Comparison of ENCODE assay signal across 11 cellular contexts in the genomic region with DNA sequence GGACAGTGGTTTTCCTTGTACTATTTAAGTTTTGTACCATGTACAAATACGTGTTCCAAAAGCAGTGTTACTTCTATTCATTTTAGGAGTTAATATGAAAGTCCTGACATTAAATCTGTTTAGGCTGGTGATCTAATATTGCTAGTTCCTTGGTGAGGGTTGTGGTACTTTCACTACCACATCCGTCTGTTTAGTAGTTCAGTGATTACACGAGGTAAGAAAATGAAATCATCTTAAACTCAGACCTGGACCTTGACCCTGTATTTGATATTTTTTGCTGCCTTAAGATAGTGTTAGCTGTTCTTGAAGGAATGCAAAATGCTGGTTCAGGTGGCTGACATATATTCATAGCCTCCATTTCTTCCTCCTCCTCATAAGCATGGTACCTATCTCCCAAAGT. TPM values are rescaled to one million over a fixed set of nuclear protein-coding genes. Genes with fewer than 3 reads are reported as not detected.
DNase-seq lines count a peak whose midpoint lies in the region; ATAC-seq and TF ChIP-seq lines count a peak whose summit lies in the region.
"Had no signal": no experiment of that assay in that cellular context is flagged by ENCODE, and none has a peak within 500 bp of the region (broad histone marks: within the 10 kb centered on the region; RNA-seq: fewer than 3 reads in every experiment).

No MANE protein-coding gene starts in this region.

- ATAC-seq in GM19397 (IDR thresholded peaks at IDR 0.05; ENCODE audit: unreplicated experiment) (peak; percentile 99), HG02938 (IDR thresholded peaks at IDR 0.05; ENCODE audit: unreplicated experiment) (peak; percentile 100)
- ATAC-seq in activated T-helper 17 cell treated with anti-CD3 and anti-CD28 coated beads, Interleukin-2, amount 50 U/mL, for 72 hours (replicated peaks): peak; percentile 95
- ATAC-seq: WTC11 had no signal

- DNase-seq in GM13977 (ENCODE audit: low spot score): peak; percentile 54
- DNase-seq in Kasumi-1 (lab: John Stamatoyannopoulos, UW): no peak
- DNase-seq in NK-92 treated with Interleukin-12 subunit alpha and Interleukin-12 subunit beta, amount 100 ng/mL, for 24 hours (lab: John Stamatoyannopoulos, UW): no peak
- DNase-seq in HCEC 1CT: no peak
- no peak for DNase-seq in nephron progenitor cell
- DNase-seq: amniotic stem cell, GOT3 had no signal

- H3K27me3 Mint-ChIP-seq in activated T-helper 17 cell treated with anti-CD3 and anti-CD28 coated beads, Interleukin-2, amount 50 U/mL, for 72 hours: no peaks in the 10 kb centered on the region
- H3K27me3 Mint-ChIP-seq in nephron progenitor cell (ENCODE audit: low read depth, poor library complexity): peaks cover 4% of the 10 kb centered on the region

- no peak overlapping the region for H3K4me3 Mint-ChIP-seq in activated T-helper 17 cell treated with anti-CD3 and anti-CD28 coated beads, Interleukin-2, amount 50 U/mL, for 72 hours
- no peak overlapping the region for H3K4me3 Mint-ChIP-seq in nephron progenitor cell
- H3K4me3 Mint-ChIP-seq: WTC11 had no signal

- peaks cover 26% of the 10 kb centered on the region for H3K4me1 Mint-ChIP-seq in activated T-helper 17 cell treated with anti-CD3 and anti-CD28 coated beads, Interleukin-2, amount 50 U/mL, for 72 hours
- H3K4me1 Mint-ChIP-seq in nephron progenitor cell: no peaks in the 10 kb centered on the region
- H3K4me1 Mint-ChIP-seq: WTC11 had no signal

- H3K9me3 Mint-ChIP-seq in activated T-helper 17 cell treated with anti-CD3 and anti-CD28 coated beads, Interleukin-2, amount 50 U/mL, for 72 hours: no peaks in the 10 kb centered on the region
- H3K9me3 Mint-ChIP-seq in nephron progenitor cell: peaks cover 17% of the 10 kb centered on the region

- in situ Hi-C loops in GM13977 (cut with MboI; ENCODE audit: low pct_unique_long_range_greater_than_20kb, low sequenced_read_pairs, unreplicated experiment): no loop called here

- peaks cover 78% of the 10 kb centered on the region for H3K36me3 Mint-ChIP-seq in activated T-helper 17 cell treated with anti-CD3 and anti-CD28 coated beads, Interleukin-2, amount 50 U/mL, for 72 hours (ENCODE audit: low read depth)
- H3K36me3 Mint-ChIP-seq in nephron progenitor cell (ENCODE audit: low read depth): peaks cover 96% of the 10 kb centered on the region

- TF ChIP-seq CTCF in GM13977 (IDR thresholded peaks at IDR 0.05; ENCODE audit: extremely low read depth, insufficient read depth, missing control alignments): no peak
- no peak for TF ChIP-seq CTCF in nephron progenitor cell (IDR thresholded peaks at IDR 0.05)

- H3K27ac Mint-ChIP-seq in activated T-helper 17 cell treated with anti-CD3 and anti-CD28 coated beads, Interleukin-2, amount 50 U/mL, for 72 hours: peak overlapping the region; percentile 51
- no peak overlapping the region for H3K27ac Mint-ChIP-seq in nephron progenitor cell
- H3K27ac Mint-ChIP-seq: WTC11 had no signal

RNA-seq across cellular contexts. Expression of gene MTAP, which starts 50.3 kb away (rescaled TPM):
- total RNA-seq in activated T-helper 17 cell treated with anti-CD3 and anti-CD28 coated beads, Interleukin-2, amount 50 U/mL, for 72 hours: 10 to 100 TPM; 41.2 to 62.0 TPM
